In genomic region chr12:21815306-21816062, GRCh38 we compare ENCODE assay signal across 21 cellular contexts. TPM values are rescaled to one million over a fixed set of nuclear protein-coding genes. Genes with fewer than 3 reads are reported as not detected.
"Had no signal": no experiment of that assay in that cellular context is flagged by ENCODE, and none has a peak within 500 bp of the region (broad histone marks: within the 10 kb centered on the region; RNA-seq: fewer than 3 reads in every experiment).

No MANE protein-coding gene starts in this region.

- H3K27me3 Mint-ChIP-seq: activated B cell treated with CpG ODN at 0.5 μM for 24 hours; activated CD4-positive, alpha-beta T cell treated with anti-CD3 and anti-CD28 coated beads, Interleukin-2, amount 10 ng/mL, durations not matched to agents 24 days and 14 days had no signal

- H3K9me3 ChIP-seq: adrenal gland, body of pancreas, esophagus muscularis mucosa, mucosa of descending colon, prostate gland, sigmoid colon, upper lobe of left lung had no signal

- H3K9me3 Mint-ChIP-seq: activated CD4-positive, alpha-beta T cell treated with anti-CD3 and anti-CD28 coated beads, Interleukin-2, amount 10 ng/mL, durations not matched to agents 24 days and 14 days; activated T-helper 17 cell treated with anti-CD3 and anti-CD28 coated beads, Interleukin-2, amount 50 U/mL, for 72 hours had no signal

- H3K4me1 Mint-ChIP-seq: activated B cell treated with CpG ODN at 0.5 μM for 24 hours; activated CD4-positive, alpha-beta T cell treated with anti-CD3 and anti-CD28 coated beads, Interleukin-2, amount 10 ng/mL, durations not matched to agents 24 days and 14 days; activated T-helper 17 cell treated with anti-CD3 and anti-CD28 coated beads, Interleukin-2, amount 50 U/mL, for 72 hours; naive thymus-derived CD8-positive, alpha-beta T cell; T-helper 17 cell had no signal

- H3K4me3 Mint-ChIP-seq: activated B cell treated with CpG ODN at 0.5 μM for 24 hours; activated CD4-positive, alpha-beta T cell treated with anti-CD3 and anti-CD28 coated beads, Interleukin-2, amount 10 ng/mL, durations not matched to agents 24 days and 14 days; activated naive CD4-positive, alpha-beta T cell treated with anti-CD3 and anti-CD28 coated beads for 36 hours; activated T-helper 17 cell treated with anti-CD3 and anti-CD28 coated beads, Interleukin-2, amount 50 U/mL, for 72 hours; naive thymus-derived CD8-positive, alpha-beta T cell; T-helper 17 cell had no signal

- H3K36me3 Mint-ChIP-seq: naive thymus-derived CD8-positive, alpha-beta T cell had no signal

- H3K4me1 ChIP-seq: prostate gland had no signal

- H3K27ac Mint-ChIP-seq: activated B cell treated with CpG ODN at 0.5 μM for 24 hours; activated CD4-positive, alpha-beta T cell treated with anti-CD3 and anti-CD28 coated beads, Interleukin-2, amount 10 ng/mL, durations not matched to agents 24 days and 14 days; activated naive CD4-positive, alpha-beta T cell treated with anti-CD3 and anti-CD28 coated beads for 36 hours; activated T-helper 17 cell treated with anti-CD3 and anti-CD28 coated beads, Interleukin-2, amount 50 U/mL, for 72 hours; naive thymus-derived CD8-positive, alpha-beta T cell; T-helper 17 cell had no signal

- ATAC-seq: activated T-helper 17 cell treated with anti-CD3 and anti-CD28 coated beads, Interleukin-2, amount 50 U/mL, for 72 hours; body of pancreas; mucosa of descending colon; naive thymus-derived CD8-positive, alpha-beta T cell; stimulated activated naive CD8-positive, alpha-beta T cell treated with anti-CD3 and anti-CD28 coated beads, Interleukin-15, Interleukin-2, amounts not matched to agents 100 U/mL and 50 U/mL, for 24 hours; T-helper 17 cell had no signal

- H3K4me3 ChIP-seq: adrenal gland, body of pancreas, dorsolateral prefrontal cortex, esophagus muscularis mucosa, mucosa of descending colon, prostate gland, sigmoid colon, upper lobe of left lung had no signal

- H3K27me3 ChIP-seq: adrenal gland, body of pancreas, dorsolateral prefrontal cortex, esophagus muscularis mucosa, sigmoid colon, upper lobe of left lung had no signal

- H3K27ac ChIP-seq: adrenal gland, body of pancreas, dorsolateral prefrontal cortex, esophagus muscularis mucosa, prostate gland, sigmoid colon, upper lobe of left lung had no signal

- DNase-seq: activated B cell treated with CpG ODN at 0.5 μM for 24 hours; activated CD4-positive, alpha-beta T cell treated with anti-CD3 and anti-CD28 coated beads, Interleukin-2, amount 10 ng/mL, durations not matched to agents 24 days and 14 days; activated naive CD4-positive, alpha-beta T cell treated with anti-CD3 and anti-CD28 coated beads for 36 hours; activated T-cell treated with anti-CD3 and anti-CD28 coated beads for 4 hours; adrenal gland; body of pancreas; dorsolateral prefrontal cortex; hypothalamus; mucosa of descending colon; naive thymus-derived CD8-positive, alpha-beta T cell; sigmoid colon; stimulated activated CD4-positive, alpha-beta T cell treated with anti-CD3 and anti-CD28 coated beads, Interleukin-4, amount 100 ng/mL, for 1 hour; stimulated activated CD8-positive, alpha-beta memory T cell treated with anti-CD3 and anti-CD28 coated beads, Interleukin-4, amount 100 ng/mL, for 48 hours; stimulated activated naive CD8-positive, alpha-beta T cell treated with anti-CD3 and anti-CD28 coated beads, Interleukin-15, Interleukin-2, amounts not matched to agents 100 U/mL and 50 U/mL, for 24 hours; T-helper 17 cell; upper lobe of left lung had no signal

- H3K36me3 ChIP-seq: adrenal gland, prostate gland, sigmoid colon, upper lobe of left lung had no signal

RNA-seq across cellular contexts. Expression of gene KCNJ8, which starts 41.0 kb away (rescaled TPM):
- total RNA-seq: activated B cell treated with CpG ODN at 0.5 μM for 24 hours; activated CD4-positive, alpha-beta T cell treated with anti-CD3 and anti-CD28 coated beads, Interleukin-2, amount 10 ng/mL, durations not matched to agents 24 days and 14 days; activated CD8-positive, alpha-beta memory T cell treated with anti-CD3 and anti-CD28 coated beads for 36 hours; activated naive CD4-positive, alpha-beta T cell treated with anti-CD3 and anti-CD28 coated beads for 36 hours; activated T-helper 17 cell treated with anti-CD3 and anti-CD28 coated beads, Interleukin-2, amount 50 U/mL, for 72 hours; lung microvascular endothelial cell; naive thymus-derived CD8-positive, alpha-beta T cell; T-helper 17 cell had no signal
- polyA plus RNA-seq: naive thymus-derived CD8-positive, alpha-beta T cell had no signal
